Comparison of ENCODE assay signal across 9 cellular contexts in the genomic region with DNA sequence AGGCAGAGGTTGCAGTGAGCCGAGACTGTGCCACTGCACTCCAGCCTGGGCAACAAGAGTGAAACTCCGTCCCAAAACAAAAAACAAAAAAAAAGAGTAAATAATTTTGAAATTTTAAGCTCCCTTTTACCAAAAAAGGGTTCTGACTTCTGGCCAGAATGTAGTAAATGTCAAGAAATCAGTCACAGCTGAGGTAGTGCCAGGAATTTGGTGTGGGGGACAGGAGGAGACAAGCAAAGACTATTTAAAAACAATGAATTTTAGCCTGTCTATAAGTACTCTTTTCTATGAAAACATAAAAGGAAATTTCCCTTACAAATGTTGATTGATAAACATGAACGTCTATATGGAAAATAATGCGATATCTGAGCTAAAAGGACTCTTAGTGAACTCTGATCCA.
"Had no signal": no experiment of that assay in that cellular context is flagged by ENCODE, and none has a peak within 500 bp of the region (broad histone marks: within the 10 kb centered on the region; RNA-seq: fewer than 3 reads in every experiment).

No MANE protein-coding gene starts in this region.

- DNase-seq: GOT3, H7, HFFc6 had no signal

- H3K27ac Mint-ChIP-seq: HFFc6, IgD-negative memory B cell had no signal

- H3K4me3 ChIP-seq: HAP-1, K562 had no signal

- ATAC-seq: HCT116, HepG2, K562 had no signal

- H3K4me1 Mint-ChIP-seq: IgD-negative memory B cell had no signal

- H3K27ac ChIP-seq: HL-60 had no signal

- H3K36me3 Mint-ChIP-seq: IgD-negative memory B cell had no signal

- H3K27me3 Mint-ChIP-seq: IgD-negative memory B cell had no signal

- H3K36me3 ChIP-seq: HAP-1 had no signal

- H3K9me3 ChIP-seq: HAP-1 had no signal

- H3K4me1 ChIP-seq: HAP-1 had no signal

- H3K4me3 Mint-ChIP-seq: HFFc6, IgD-negative memory B cell had no signal
